Comparison of ENCODE assay signal across 35 cellular contexts in genomic region chr2:134776836-134777235, GRCh38. TPM values are rescaled to one million over a fixed set of nuclear protein-coding genes. Genes with fewer than 3 reads are reported as not detected.
"Had no signal": no experiment of that assay in that cellular context is flagged by ENCODE, and none has a peak within 500 bp of the region (broad histone marks: within the 10 kb centered on the region; RNA-seq: fewer than 3 reads in every experiment).

No MANE protein-coding gene starts in this region.

- H3K27ac Mint-ChIP-seq: activated B cell treated with CpG ODN at 0.5 μM for 24 hours; activated CD4-positive, alpha-beta memory T cell treated with anti-CD3 and anti-CD28 coated beads for 36 hours; activated naive CD8-positive, alpha-beta T cell treated with anti-CD3 and anti-CD28 coated beads for 36 hours had no signal

- H3K27me3 ChIP-seq: brain microvascular endothelial cell, Peyer's patch had no signal

- H3K4me2 ChIP-seq: KMS-11 had no signal

- H3K9me3 Mint-ChIP-seq: activated B cell treated with CpG ODN at 0.5 μM for 24 hours; activated CD4-positive, alpha-beta memory T cell treated with anti-CD3 and anti-CD28 coated beads for 36 hours; activated naive CD8-positive, alpha-beta T cell treated with anti-CD3 and anti-CD28 coated beads for 36 hours; activated T-cell treated with anti-CD3 and anti-CD28 coated beads, Interleukin-2, amount 50 U/mL, for 4 hours had no signal

- H3K9me3 ChIP-seq: Peyer's patch had no signal

- H3K4me3 ChIP-seq: Peyer's patch had no signal

- ATAC-seq: activated T-cell treated with anti-CD3 and anti-CD28 coated beads, Interleukin-2, amount 50 U/mL, for 4 hours; SK-N-SH treated with all-trans-retinoic acid at 6 μM for 48 hours had no signal

- H3K9ac ChIP-seq: KMS-11 had no signal

- H3K27me3 Mint-ChIP-seq: activated B cell treated with CpG ODN at 0.5 μM for 24 hours; activated CD4-positive, alpha-beta memory T cell treated with anti-CD3 and anti-CD28 coated beads for 36 hours had no signal

- H3K4me1 ChIP-seq: Peyer's patch had no signal

- DNase-seq: activated B cell treated with CpG ODN at 0.5 μM for 24 hours; activated CD4-positive, alpha-beta memory T cell treated with anti-CD3 and anti-CD28 coated beads for 36 hours; activated CD4-positive, alpha-beta T cell treated with anti-CD3 and anti-CD28 coated beads for 4 hours; activated CD4-positive, alpha-beta T cell treated with anti-CD3 and anti-CD28 coated beads, Interleukin-2, amount 50 U/mL, for 1 hour; activated CD4-positive, CD25-positive, alpha-beta regulatory T cell treated with anti-CD3 and anti-CD28 coated beads, Interleukin-2, amount 50 U/mL, for 72 hours; activated CD8-positive, alpha-beta memory T cell treated with anti-CD3 and anti-CD28 coated beads, Interleukin-2, amount 50 U/mL, for 4 hours; activated effector memory CD4-positive, alpha-beta T cell treated with Interleukin-2 at 50 U/mL for 16 hours; activated naive CD4-positive, alpha-beta T cell; activated naive CD4-positive, alpha-beta T cell treated with anti-CD3 and anti-CD28 coated beads, Interleukin-2, amount 50 U/mL, for 16 hours; activated naive CD8-positive, alpha-beta T cell treated with anti-CD3 and anti-CD28 coated beads for 36 hours; activated T-cell treated with anti-CD3 and anti-CD28 coated beads for 4 hours; activated T-cell treated with anti-CD3 and anti-CD28 coated beads, Interleukin-2, amount 50 U/mL, for 4 hours; amniotic stem cell; aorta; brain microvascular endothelial cell; central memory CD4-positive, alpha-beta T cell; NCI-H1105; NCI-H1436; NCI-H1694; NCI-H2029; NCI-H345; NCI-H526 treated with DMSO at 0.1 percent for 48 hours; NCI-H774; Peyer's patch; RPMI8226; SHP77 treated with DMSO at 0.1 percent for 48 hours; SW 1271; T-helper 1 cell; T-helper 2 cell; T-helper 9 cell had no signal

- H3K4me3 Mint-ChIP-seq: activated B cell treated with CpG ODN at 0.5 μM for 24 hours; activated CD4-positive, alpha-beta memory T cell treated with anti-CD3 and anti-CD28 coated beads for 36 hours; activated naive CD8-positive, alpha-beta T cell treated with anti-CD3 and anti-CD28 coated beads for 36 hours; activated T-cell treated with anti-CD3 and anti-CD28 coated beads, Interleukin-2, amount 50 U/mL, for 4 hours had no signal

- H3K36me3 Mint-ChIP-seq: activated CD4-positive, alpha-beta memory T cell treated with anti-CD3 and anti-CD28 coated beads for 36 hours; activated naive CD8-positive, alpha-beta T cell treated with anti-CD3 and anti-CD28 coated beads for 36 hours had no signal

- H3K27ac ChIP-seq: brain microvascular endothelial cell, KMS-11, Peyer's patch, VCaP had no signal

- H3K36me3 ChIP-seq: brain microvascular endothelial cell, Peyer's patch had no signal

RNA-seq across cellular contexts. Expression of gene TMEM163, which starts 58.0 kb away (rescaled TPM):
- total RNA-seq: activated naive CD8-positive, alpha-beta T cell treated with anti-CD3 and anti-CD28 coated beads for 36 hours; M059J; NCI-H460 had no signal
